21 cellular contexts compared by ENCODE assay signal in the genomic region with DNA sequence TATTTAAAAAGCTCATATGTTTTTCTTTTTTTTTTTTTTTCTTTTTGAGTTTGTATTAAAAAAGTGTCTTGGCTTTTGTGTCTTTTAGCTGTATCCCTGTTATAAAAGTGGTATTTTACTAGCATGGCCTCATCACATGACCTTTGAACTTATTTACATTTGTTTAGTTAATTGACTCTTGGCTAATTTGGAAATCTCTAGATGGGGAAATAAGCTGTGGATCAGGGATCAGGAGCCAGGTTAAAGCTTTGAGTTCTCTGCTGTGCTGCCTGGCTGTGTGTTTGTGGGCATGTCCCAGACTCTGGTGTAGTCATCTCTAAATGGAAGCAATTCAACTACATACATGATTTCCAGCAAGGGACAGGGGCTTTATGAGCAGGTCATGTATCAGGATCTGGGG. TPM values are rescaled to one million over a fixed set of nuclear protein-coding genes. Genes with fewer than 3 reads are reported as not detected.
DNase-seq lines count a peak whose midpoint lies in the region; ATAC-seq and TF ChIP-seq lines count a peak whose summit lies in the region.
"Had no signal": no experiment of that assay in that cellular context is flagged by ENCODE, and none has a peak within 500 bp of the region (broad histone marks: within the 10 kb centered on the region; RNA-seq: fewer than 3 reads in every experiment).

No MANE protein-coding gene starts in this region.

- H3K27me3 ChIP-seq in SK-N-SH (ENCODE audit: insufficient read depth) = no peaks in the 10 kb centered on the region
- no peaks in the 10 kb centered on the region for H3K27me3 ChIP-seq in liver (ENCODE audit: control insufficient read depth in 4 of 4, insufficient read depth in 4 of 4, low read length in 3 of 4)
- H3K27me3 ChIP-seq in skeletal muscle satellite cell (ENCODE audit: control insufficient read depth, insufficient read depth, low read length) = no peaks in the 10 kb centered on the region
- no peaks in the 10 kb centered on the region for H3K27me3 ChIP-seq in MM.1S (replicated peaks; ENCODE audit: insufficient read depth, low read length)

- peak; percentile 40; the same call in 1 of the 3 replicates for ATAC-seq in SK-N-SH treated with all-trans-retinoic acid at 6 μM for 48 hours
- no peak for ATAC-seq in GM21825 (IDR thresholded peaks at IDR 0.05; ENCODE audit: unreplicated experiment)
- no peak for ATAC-seq in GM21447 (IDR thresholded peaks at IDR 0.05; ENCODE audit: unreplicated experiment)
- ATAC-seq: Panc1 had no signal

- POLR2A ChIA-PET in SK-N-SH (lab: Yijun Ruan, JAX) = no interaction called here

- H2AFZ ChIP-seq in SK-N-SH (ENCODE audit: low read depth) (no peak overlapping the region), MM.1S (ENCODE audit: low read length) (no peak overlapping the region)

- H3K27ac ChIP-seq in SK-N-SH (ENCODE audit: low read depth in 2 of 2, low read length in 1 of 2) (no peak overlapping the region), liver (ENCODE audit: low read depth in 1 of 2, low read length in 2 of 2) (no peak overlapping the region), MM.1S (ENCODE audit: low read length) (no peak overlapping the region)
- H3K27ac ChIP-seq: C4-2B had no signal

- TF ChIP-seq RAD21 in SK-N-SH (IDR thresholded peaks at IDR 0.05; ENCODE audit: low read length) = no peak
- TF ChIP-seq RAD21 in liver (IDR thresholded peaks at IDR 0.05) = peak in 1 of 2 donors; percentile 21

- H3K9me2 ChIP-seq in SK-N-SH (no peaks in the 10 kb centered on the region), MM.1S (replicated peaks; ENCODE audit: insufficient read depth, low read length) (no peaks in the 10 kb centered on the region)

- H4K20me1 ChIP-seq in SK-N-SH (ENCODE audit: insufficient read depth) (no peaks in the 10 kb centered on the region), MM.1S (ENCODE audit: insufficient read depth, low read length) (no peaks in the 10 kb centered on the region)

- H3K36me3 ChIP-seq in SK-N-SH (replicated peaks in 1 of 2; ENCODE audit: control insufficient read depth in 1 of 2, insufficient read depth in 2 of 2, low read length in 1 of 2) = no peaks in the 10 kb centered on the region
- H3K36me3 ChIP-seq in liver (ENCODE audit: control insufficient read depth in 4 of 4, insufficient read depth in 3 of 4, low read depth in 1 of 4, low read length in 3 of 4) = no peaks in the 10 kb centered on the region
- H3K36me3 ChIP-seq in skeletal muscle satellite cell (ENCODE audit: insufficient read depth, low read length) = no peaks in the 10 kb centered on the region
- H3K36me3 ChIP-seq in MM.1S (replicated peaks; ENCODE audit: insufficient read depth, low read length) = no peaks in the 10 kb centered on the region

- peaks cover 12% of the 10 kb centered on the region for H3F3A ChIP-seq in SK-N-SH (replicated peaks; ENCODE audit: insufficient read depth)
- H3F3A ChIP-seq in MM.1S (ENCODE audit: insufficient read depth, low read length) = no peaks in the 10 kb centered on the region

- no peak overlapping the region for H3K4me2 ChIP-seq in SK-N-SH
- H3K4me2 ChIP-seq in skeletal muscle satellite cell (ENCODE audit: low read length) = no peak overlapping the region
- no peak overlapping the region for H3K4me2 ChIP-seq in MM.1S (ENCODE audit: low read depth, low read length)

- no peak for TF ChIP-seq EP300 in SK-N-SH (IDR thresholded peaks at IDR 0.05; ENCODE audit: borderline replicate concordance in 1 of 2, low read depth in 1 of 2, low read length in 1 of 2)

- H3K79me2 ChIP-seq in SK-N-SH (ENCODE audit: insufficient read depth) (no peaks in the 10 kb centered on the region), MM.1S (ENCODE audit: low read length) (no peaks in the 10 kb centered on the region)

- H3K9me3 ChIP-seq in SK-N-SH = no peaks in the 10 kb centered on the region
- H3K9me3 ChIP-seq in liver (ENCODE audit: control insufficient read depth in 4 of 4, low read length in 3 of 4) = no peaks in the 10 kb centered on the region
- no peaks in the 10 kb centered on the region for H3K9me3 ChIP-seq in skeletal muscle satellite cell (replicated peaks; ENCODE audit: low read length)
- no peaks in the 10 kb centered on the region for H3K9me3 ChIP-seq in MM.1S (replicated peaks; ENCODE audit: insufficient read depth, low read length)

- DNase-seq in SK-N-SH (no peak), NCI-H69 (lab: John Stamatoyannopoulos, UW) (peak; percentile 37), MM.1S (no peak)
- DNase-seq: CD8-positive, alpha-beta memory T cell; DMS53; GF-D8; GOT3; KBM-7; NCI-H1092; NCI-H1436; NCI-H187 treated with DMSO at 0.1 percent for 48 hours; NCI-H226; NCI-H524; NCI-H82 had no signal

- no peak for TF ChIP-seq CTCF in SK-N-SH (IDR thresholded peaks at IDR 0.05)
- TF ChIP-seq CTCF in liver (IDR thresholded peaks at IDR 0.05; ENCODE audit: low read depth, low read length, missing input control) = no peak
- TF ChIP-seq CTCF in MM.1S (IDR thresholded peaks at IDR 0.05; ENCODE audit: low read length) = no peak

- no peak overlapping the region for H3K9ac ChIP-seq in SK-N-SH
- no peak overlapping the region for H3K9ac ChIP-seq in liver (ENCODE audit: low read depth in 1 of 2, low read length in 2 of 2)
- peak overlapping the region; percentile 18 for H3K9ac ChIP-seq in skeletal muscle satellite cell (ENCODE audit: low read depth, low read length)
- H3K9ac ChIP-seq in MM.1S (ENCODE audit: low read length) = no peak overlapping the region

- CTCF ChIA-PET in SK-N-SH (lab: Yijun Ruan, JAX) = interaction anchor here (3.1 kb wide), 1 partner anchor 14 kb away, joined by 12 read pairs; no protein-coding TSS in a partner anchor

- H3K4me3 ChIP-seq in SK-N-SH (ENCODE audit: low read depth in 2 of 2, low read length in 1 of 2) = no peak overlapping the region
- no peak overlapping the region for H3K4me3 ChIP-seq in liver (ENCODE audit: low read depth in 1 of 3, low read length in 3 of 3)
- H3K4me3 ChIP-seq in skeletal muscle satellite cell (ENCODE audit: low read length) = no peak overlapping the region
- H3K4me3 ChIP-seq in MM.1S (ENCODE audit: low read length) = no peak overlapping the region

- H3K4me1 ChIP-seq in SK-N-SH (ENCODE audit: control insufficient read depth in 1 of 2, insufficient read depth in 2 of 2, low read depth in 1 of 2, low read length in 1 of 2) (0 out of 4 replicates have a peak, but pooled peaks cover 0 to 6% of the 10 kb centered on the region in 2 experiments), liver (ENCODE audit: control insufficient read depth in 4 of 4, insufficient read depth in 4 of 4, low read length in 3 of 4) (peaks cover 3 to 10% (median 5%) of the 10 kb centered on the region in 4 donors), skeletal muscle satellite cell (ENCODE audit: control insufficient read depth, insufficient read depth, low read length) (peaks cover 19% of the 10 kb centered on the region), MM.1S (ENCODE audit: low read length) (no peaks in the 10 kb centered on the region)

TF ChIP-seq in SK-N-SH treated with all-trans-retinoic acid at 6 μM for 48 hours, 23 proteins besides CTCF, POLR2A, EP300 and RAD21 (continues in another document):
- TF ChIP-seq CSDC2 (CRISPR knock-in tag; IDR thresholded peaks at IDR 0.05) = no peak
- TF ChIP-seq BACH2 (CRISPR knock-in tag; IDR thresholded peaks at IDR 0.05; ENCODE audit: borderline replicate concordance) = no peak
- no peak for TF ChIP-seq ISL1 (CRISPR knock-in tag; IDR thresholded peaks at IDR 0.05)
- no peak for TF ChIP-seq ZC3H10 (CRISPR knock-in tag; IDR thresholded peaks at IDR 0.05)

TF ChIP-seq in SK-N-SH, 30 proteins besides CTCF, POLR2A, EP300 and RAD21 (continues in another document):
- no peak for TF ChIP-seq RFX5 (IDR thresholded peaks at IDR 0.05; ENCODE audit: low read length)
- no peak for TF ChIP-seq MEF2A (IDR thresholded peaks at IDR 0.05; ENCODE audit: borderline replicate concordance, low read depth)
- TF ChIP-seq YY1 (IDR thresholded peaks at IDR 0.05; ENCODE audit: low read depth) = no peak
- no peak for TF ChIP-seq EZH2phosphoT487 (IDR thresholded peaks at IDR 0.05; ENCODE audit: borderline replicate concordance, low read depth)
- TF ChIP-seq, protein P1, sequence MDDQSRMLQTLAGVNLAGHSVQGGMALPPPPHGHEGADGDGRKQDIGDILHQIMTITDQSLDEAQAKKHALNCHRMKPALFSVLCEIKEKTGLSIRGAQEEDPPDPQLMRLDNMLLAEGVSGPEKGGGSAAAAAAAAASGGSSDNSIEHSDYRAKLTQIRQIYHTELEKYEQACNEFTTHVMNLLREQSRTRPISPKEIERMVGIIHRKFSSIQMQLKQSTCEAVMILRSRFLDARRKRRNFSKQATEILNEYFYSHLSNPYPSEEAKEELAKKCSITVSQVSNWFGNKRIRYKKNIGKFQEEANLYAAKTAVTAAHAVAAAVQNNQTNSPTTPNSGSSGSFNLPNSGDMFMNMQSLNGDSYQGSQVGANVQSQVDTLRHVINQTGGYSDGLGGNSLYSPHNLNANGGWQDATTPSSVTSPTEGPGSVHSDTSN (IDR thresholded peaks at IDR 0.05) = no peak
- no peak for TF ChIP-seq SMC3 (IDR thresholded peaks at IDR 0.05; ENCODE audit: low read depth, low read length)
- TF ChIP-seq CHD2 (IDR thresholded peaks at IDR 0.05; ENCODE audit: low read length, partially characterized antibody) = no peak
- TF ChIP-seq RXRA (IDR thresholded peaks at IDR 0.05; ENCODE audit: borderline replicate concordance, low read depth) = no peak

TF ChIP-seq in liver, 16 proteins besides CTCF, POLR2A, EP300 and RAD21 (continues in another document):
- peak in 1 of 2 donors; percentile 50 for TF ChIP-seq RXRA (IDR thresholded peaks at IDR 0.05)
- TF ChIP-seq TAF1 (conservative IDR thresholded peaks at IDR 0.05) = no peak
- peak; percentile 76 for TF ChIP-seq FOXA2 (IDR thresholded peaks at IDR 0.05)
- no peak for TF ChIP-seq GABPA (IDR thresholded peaks at IDR 0.05 in 1 of 2, conservative IDR thresholded peaks at IDR 0.05 in 1 of 2)
- peak; percentile 75 to 81 for TF ChIP-seq HNF4A (conservative IDR thresholded peaks at IDR 0.05)
- peak; percentile 74 for TF ChIP-seq FOXA1 (IDR thresholded peaks at IDR 0.05)
- peak in 1 of 2 donors; percentile 61 for TF ChIP-seq JUND (IDR thresholded peaks at IDR 0.05)
- no peak for TF ChIP-seq ATF3 (IDR thresholded peaks at IDR 0.05)
- TF ChIP-seq SP1 (IDR thresholded peaks at IDR 0.05) = peak; percentile 60
- no peak for TF ChIP-seq EGR1 (IDR thresholded peaks at IDR 0.05; ENCODE audit: low read depth in 2 of 2)
- TF ChIP-seq, protein P2, sequence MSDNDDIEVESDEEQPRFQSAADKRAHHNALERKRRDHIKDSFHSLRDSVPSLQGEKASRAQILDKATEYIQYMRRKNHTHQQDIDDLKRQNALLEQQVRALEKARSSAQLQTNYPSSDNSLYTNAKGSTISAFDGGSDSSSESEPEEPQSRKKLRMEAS (IDR thresholded peaks at IDR 0.05) = peak; percentile 35
- TF ChIP-seq HNF4G (IDR thresholded peaks at IDR 0.05) = no peak

RNA-seq across cellular contexts. Expression of gene HHAT, which starts 56.5 kb away (rescaled TPM):
- polyA plus RNA-seq in SK-N-SH (2012; rRNA removed) (8.1 and 10.8 TPM in 2 replicates), liver (1 to 10 TPM; 1.3 to 1.5 TPM)
- polyA plus RNA-seq in SK-N-SH (2012; cell fraction: cytosol; rRNA removed) = 7.6 and 9.5 TPM in 2 replicates
- 10.3 and 15.1 TPM in 2 replicates for polyA plus RNA-seq in SK-N-SH (2012; cell fraction: nucleus; rRNA removed)
- total RNA-seq in liver = 1 to 10 TPM; 1.7 to 2.2 TPM
- 0.51 and 2.2 TPM in 2 replicates for total RNA-seq in skeletal muscle satellite cell (2012; rRNA removed)
